8 cellular contexts compared by ENCODE assay signal in genomic region chr1:93909146-93910050, GRCh38. TPM values are rescaled to one million over a fixed set of nuclear protein-coding genes. Genes with fewer than 3 reads are reported as not detected.
DNase-seq lines count a peak whose midpoint lies in the region; ATAC-seq and TF ChIP-seq lines count a peak whose summit lies in the region.

GCLM (minus strand) TSS chr1:93909430; CDS start chr1:93909163, 267 bp downstream.

- H3K4me1 ChIP-seq in trophoblast cell (ENCODE audit: control insufficient read depth in 1 of 2, insufficient read depth in 2 of 2, low read length in 2 of 2): peaks cover 0 to 2% of the 10 kb centered on the region in 2 experiments

- no CpG with 5 or more reads among the region's 102 CpGs for WGBS in trophoblast cell (ENCODE audit: extremely low coverage, insufficient coverage, insufficient read length)

- intact Hi-C loops in cardiac septum (cut with DNase I): loop anchor here (5.0 kb wide), 1 partner anchor 62 kb away; no protein-coding TSS in a partner anchor

- H3K9me3 Mint-ChIP-seq in activated naive CD8-positive, alpha-beta T cell treated with anti-CD3 and anti-CD28 coated beads, Interleukin-2, amount 50 U/mL, for 24 hours: peaks cover 5% of the 10 kb centered on the region
- no peaks in the 10 kb centered on the region for H3K9me3 Mint-ChIP-seq in type B pancreatic cell

- H3K4me3 ChIP-seq in GM12865 (ENCODE audit: low read depth, low read length) (peak within 1 kb of the TSS; percentile 82), trophoblast cell (ENCODE audit: low read depth, low read length) (peak within 1 kb of the TSS; percentile 98)

- H3K27ac ChIP-seq in trophoblast cell (ENCODE audit: low read depth, low read length): peak within 1 kb of the TSS; percentile 93

- no peaks in the 10 kb centered on the region for H3K27me3 Mint-ChIP-seq in activated naive CD8-positive, alpha-beta T cell treated with anti-CD3 and anti-CD28 coated beads, Interleukin-2, amount 50 U/mL, for 24 hours
- H3K27me3 Mint-ChIP-seq in type B pancreatic cell: peaks cover 21% of the 10 kb centered on the region

- H4K91ac ChIP-seq in trophoblast cell (ENCODE audit: low read depth, low read length): peak within 1 kb of the TSS; percentile 97

- TF ChIP-seq CTCF in GM12865 (IDR thresholded peaks at IDR 0.05; ENCODE audit: insufficient read depth, low read depth, low read length, missing control alignments): peak; percentile 95
- peak; percentile 98 for TF ChIP-seq CTCF in type B pancreatic cell (conservative IDR thresholded peaks at IDR 0.05)

- H3K18ac ChIP-seq in trophoblast cell (ENCODE audit: low read length): peak within 1 kb of the TSS; percentile 86

- peak within 1 kb of the TSS; percentile 94 for H3K9ac ChIP-seq in trophoblast cell (ENCODE audit: low read length)

- H3K79me2 ChIP-seq in trophoblast cell (ENCODE audit: control insufficient read depth, insufficient read depth, low read length, poor library complexity): peaks cover 11% of the 10 kb centered on the region

- H4K8ac ChIP-seq in trophoblast cell (ENCODE audit: low read depth, low read length): peak within 1 kb of the TSS; percentile 83

- H2BK120ac ChIP-seq in trophoblast cell (ENCODE audit: insufficient read depth, low read length, poor library complexity): peak within 1 kb of the TSS; percentile 39

- H4K12ac ChIP-seq in trophoblast cell (ENCODE audit: low read depth, low read length): peak within 1 kb of the TSS; percentile 13

- H3K79me1 ChIP-seq in trophoblast cell (ENCODE audit: low read length): peaks cover 9% of the 10 kb centered on the region

- H2AK5ac ChIP-seq in trophoblast cell (ENCODE audit: low read length): no peak within 1 kb of the TSS

- peak within 1 kb of the TSS; percentile 18 for H2BK12ac ChIP-seq in trophoblast cell (ENCODE audit: low read length)

- ATAC-seq in HG02588 (IDR thresholded peaks at IDR 0.05; ENCODE audit: unreplicated experiment): peak; percentile 96
- peak; percentile 93 for ATAC-seq in activated naive CD8-positive, alpha-beta T cell treated with anti-CD3 and anti-CD28 coated beads, Interleukin-2, amount 50 U/mL, for 24 hours

- H2BK5ac ChIP-seq in trophoblast cell (ENCODE audit: low read depth, low read length, poor library complexity): peak within 1 kb of the TSS; percentile 84

- H3K4me3 Mint-ChIP-seq in activated naive CD8-positive, alpha-beta T cell treated with anti-CD3 and anti-CD28 coated beads, Interleukin-2, amount 50 U/mL, for 24 hours: peak within 1 kb of the TSS; percentile 86
- H3K4me3 Mint-ChIP-seq in type B pancreatic cell: peak within 1 kb of the TSS; percentile 89

- H3K4me2 ChIP-seq in trophoblast cell (ENCODE audit: low read length): peak within 1 kb of the TSS; percentile 88

- H3K27me3 ChIP-seq in trophoblast cell (ENCODE audit: insufficient read depth, low read length): no peaks in the 10 kb centered on the region

- DNase-seq in GM12865 (ENCODE audit: low read depth) (peak; percentile 91), NCI-H1048 (lab: John Stamatoyannopoulos, UW) (peak; percentile 74), SW 1271 (lab: John Stamatoyannopoulos, UW) (peak; percentile 61 to 81), cardiac septum (ENCODE audit: low spot score) (peak; percentile 97), trophoblast cell (peak; percentile 97 to 99), type B pancreatic cell (ENCODE audit: extremely low spot score, unreplicated experiment) (peak; percentile 97)
- peak; percentile 96 for DNase-seq in activated naive CD8-positive, alpha-beta T cell treated with anti-CD3 and anti-CD28 coated beads, Interleukin-2, amount 50 U/mL, for 24 hours

- H3K4me1 Mint-ChIP-seq in activated naive CD8-positive, alpha-beta T cell treated with anti-CD3 and anti-CD28 coated beads, Interleukin-2, amount 50 U/mL, for 24 hours: peaks cover 39% of the 10 kb centered on the region
- H3K4me1 Mint-ChIP-seq in type B pancreatic cell (ENCODE audit: unreplicated experiment): peaks cover 15% of the 10 kb centered on the region

- H3K23ac ChIP-seq in trophoblast cell (ENCODE audit: low read length): no peak within 1 kb of the TSS

- H3K14ac ChIP-seq in trophoblast cell (ENCODE audit: low read length): peak within 1 kb of the TSS; percentile 91

- peaks cover 5% of the 10 kb centered on the region for H3K36me3 Mint-ChIP-seq in activated naive CD8-positive, alpha-beta T cell treated with anti-CD3 and anti-CD28 coated beads, Interleukin-2, amount 50 U/mL, for 24 hours (ENCODE audit: low read depth)
- no peaks in the 10 kb centered on the region for H3K36me3 Mint-ChIP-seq in type B pancreatic cell

- H2AFZ ChIP-seq in trophoblast cell (ENCODE audit: insufficient read depth, low read length, poor library complexity): peak within 1 kb of the TSS; percentile 80

- no peaks in the 10 kb centered on the region for H3K36me3 ChIP-seq in trophoblast cell (ENCODE audit: control insufficient read depth in 1 of 2, insufficient read depth in 2 of 2, low read length in 2 of 2)

- peak within 1 kb of the TSS; percentile 37 for H3K4ac ChIP-seq in trophoblast cell (ENCODE audit: low read depth, low read length)

- H3K27ac Mint-ChIP-seq in activated naive CD8-positive, alpha-beta T cell treated with anti-CD3 and anti-CD28 coated beads, Interleukin-2, amount 50 U/mL, for 24 hours: peak within 1 kb of the TSS; percentile 84
- H3K27ac Mint-ChIP-seq in type B pancreatic cell: peak within 1 kb of the TSS; percentile 84

- H3K9me3 ChIP-seq in trophoblast cell (ENCODE audit: insufficient read depth, low read depth, low read length): no peaks in the 10 kb centered on the region

RNA-seq across cellular contexts. Expression of gene GCLM, which starts in this region (rescaled TPM):
- total RNA-seq in cardiac septum (10.5 TPM), type B pancreatic cell (ENCODE audit: low replicate concordance) (16.6 and 34.2 TPM in 2 replicates)
- 16.0 and 17.6 TPM in 2 replicates for polyA plus RNA-seq in trophoblast cell (2013)

Comparison
In these comparisons a context has a peak if more than half of its experiments do, and no peak if none do; other contexts are left out.
1. Peak in every context shown above with its lines: DNase-seq, ATAC-seq, H3K4me3 ChIP-seq and H3K27ac ChIP-seq.